ENCODE assay signal across 9 cellular contexts in genomic region chr12:99529966-99530365, GRCh38.
A peak's percentile ranks its signal among the peaks of the same experiment; 100 is the strongest.
DNase-seq lines count a peak whose midpoint lies in the region; ATAC-seq and TF ChIP-seq lines count a peak whose summit lies in the region.
"Had no signal": no experiment of that assay in that cellular context is flagged by ENCODE, and none has a peak within 500 bp of the region (broad histone marks: within the 10 kb centered on the region; RNA-seq: fewer than 3 reads in every experiment).

No MANE protein-coding gene starts in this region.

- H3K4me3 ChIP-seq in astrocyte of the spinal cord (ENCODE audit: low read depth, low read length) = no peak overlapping the region

- peak; percentile 8 for DNase-seq in GM10266 (ENCODE audit: extremely low spot score)
- DNase-seq in astrocyte of the spinal cord (ENCODE audit: low read depth, low spot score) = peak; percentile 69
- DNase-seq in activated CD4-positive, alpha-beta T cell treated with anti-CD3 and anti-CD28 coated beads for 48 hours = no peak
- no peak for DNase-seq in GF-D8 (lab: John Stamatoyannopoulos, UW)
- no peak for DNase-seq in mesenteric fat pad (ENCODE audit: low spot score)
- DNase-seq in stimulated activated CD4-positive, alpha-beta T cell treated with anti-CD3 and anti-CD28 coated beads, Interleukin-1b, Interleukin-23, amount 100 ng/mL, for 48 hours = no peak
- DNase-seq: effector memory CD4-positive, alpha-beta T cell had no signal

- in situ Hi-C loops in astrocyte of the spinal cord (cut with HindIII; ENCODE audit: low sequenced_read_pairs) = no loop called here

- TF ChIP-seq CTCF in GM10266 (IDR thresholded peaks at IDR 0.05; ENCODE audit: control insufficient read depth, insufficient read depth, low read depth, missing control alignments) (no peak), astrocyte of the spinal cord (IDR thresholded peaks at IDR 0.05; ENCODE audit: low read depth, low read length) (no peak)

- ATAC-seq in GM21360 (IDR thresholded peaks at IDR 0.05; ENCODE audit: unreplicated experiment) (peak; percentile 71), HG03108 (IDR thresholded peaks at IDR 0.05; ENCODE audit: unreplicated experiment) (peak; percentile 98)

Comparison
In these comparisons a context has a peak if more than half of its experiments do, and no peak if none do; other contexts are left out.
1. DNase-seq: peak in GM10266 (single experiment) and astrocyte of the spinal cord (single experiment); none in activated CD4-positive, alpha-beta T cell treated with anti-CD3 and anti-CD28 coated beads for 48 hours (single experiment), GF-D8 (single experiment), mesenteric fat pad (single experiment) and stimulated activated CD4-positive, alpha-beta T cell treated with anti-CD3 and anti-CD28 coated beads, Interleukin-1b, Interleukin-23, amount 100 ng/mL, for 48 hours (single experiment).